Comparison of ENCODE assay signal across 27 cellular contexts in genomic region chr2:98586466-98587140, GRCh38. TPM values are rescaled to one million over a fixed set of nuclear protein-coding genes. Genes with fewer than 3 reads are reported as not detected.
DNase-seq lines count a peak whose midpoint lies in the region; ATAC-seq, FAIRE-seq and TF ChIP-seq lines count a peak whose summit lies in the region.
"Had no signal": no experiment of that assay in that cellular context is flagged by ENCODE, and none has a peak within 500 bp of the region (broad histone marks: within the 10 kb centered on the region; RNA-seq: fewer than 3 reads in every experiment).

No MANE protein-coding gene starts in this region.

- H3K9me2 ChIP-seq in GM23338 (ENCODE audit: insufficient read depth): no peaks in the 10 kb centered on the region

- no peaks in the 10 kb centered on the region for H3F3A ChIP-seq in GM23338 (replicated peaks; ENCODE audit: low read depth)

- H3K9ac ChIP-seq in endodermal cell (ENCODE audit: extremely low read depth, low read length, poor library complexity, severe bottlenecking): no peak overlapping the region

- no peak for DNase-seq in activated T-cell treated with anti-CD3 and anti-CD28 coated beads, Interleukin-2, amount 50 U/mL, for 24 hours
- no peak for DNase-seq in activated T-cell treated with anti-CD3 and anti-CD28 coated beads, Interleukin-2, amount 50 U/mL, for 72 hours
- DNase-seq in GM23338 (ENCODE audit: low spot score) (peak; percentile 24), endodermal cell (peak; percentile 40), GM19239 (ENCODE audit: insufficient read length, low spot score) (no peak)
- peak; percentile 14 for DNase-seq in stimulated activated CD8-positive, alpha-beta memory T cell treated with anti-CD3 and anti-CD28 coated beads, Interleukin-4, amount 100 ng/mL, for 48 hours
- DNase-seq: activated B cell treated with CpG ODN at 0.5 μM for 24 hours; activated CD4-positive, alpha-beta T cell treated with anti-CD3 and anti-CD28 coated beads, Interleukin-2, amount 50 U/mL, for 4 hours; activated naive CD8-positive, alpha-beta T cell treated with anti-CD3 and anti-CD28 coated beads, Interleukin-2, amount 10 ng/mL, durations not matched to agents 7 days and 5 days; activated T-cell treated with anti-CD3 and anti-CD28 coated beads, Interleukin-2, amount 50 U/mL, for 4 hours; gastrocnemius medialis; left colon; mesenchymal stem cell; NCI-H1105; NCI-H2081; NCI-H446 treated with DMSO at 0.1 percent for 48 hours; RPMI8226; sigmoid colon; stimulated activated naive CD4-positive, alpha-beta T cell treated with Interleukin-2 at 50 U/mL for 16 hours; T-helper 1 cell; tibial artery had no signal

- 97 to 100% methylated on average over 2 to 6 of the region's 6 CpGs for WGBS in endodermal cell (ENCODE audit: insufficient coverage in 1 of 2, insufficient read length in 1 of 2), 2 experiments

- no peaks in the 10 kb centered on the region for H3K27me3 Mint-ChIP-seq in activated T-cell treated with anti-CD3 and anti-CD28 coated beads, Interleukin-2, amount 50 U/mL, for 24 hours
- H3K27me3 Mint-ChIP-seq in activated T-cell treated with anti-CD3 and anti-CD28 coated beads, Interleukin-2, amount 50 U/mL, for 72 hours (ENCODE audit: low read depth): no peaks in the 10 kb centered on the region
- H3K27me3 Mint-ChIP-seq in GM23338 (ENCODE audit: insufficient read depth, low read depth, poor library complexity): no peaks in the 10 kb centered on the region
- no peaks in the 10 kb centered on the region for H3K27me3 Mint-ChIP-seq in endodermal cell (ENCODE audit: insufficient read depth)
- H3K27me3 Mint-ChIP-seq: activated B cell treated with CpG ODN at 0.5 μM for 24 hours; activated naive CD8-positive, alpha-beta T cell treated with anti-CD3 and anti-CD28 coated beads, Interleukin-2, amount 10 ng/mL, durations not matched to agents 7 days and 5 days; B cell had no signal

- H3K36me3 ChIP-seq in GM23338 (ENCODE audit: insufficient read depth) (0 out of 2 replicates have a peak, but pooled peaks cover 4% of the 10 kb centered on the region), endodermal cell (ENCODE audit: control insufficient read depth, insufficient read depth, low read length) (peaks cover 98% of the 10 kb centered on the region)
- H3K36me3 ChIP-seq: prostate gland had no signal

- no peaks in the 10 kb centered on the region for H4K20me1 ChIP-seq in GM23338 (replicated peaks; ENCODE audit: insufficient read depth)

- ATAC-seq in activated T-cell treated with anti-CD3 and anti-CD28 coated beads, Interleukin-2, amount 50 U/mL, for 72 hours (replicated peaks in 1 of 2): no peak
- ATAC-seq in GM23338 (no peak), HG03565 (IDR thresholded peaks at IDR 0.05; ENCODE audit: unreplicated experiment) (no peak)
- ATAC-seq: activated T-cell treated with anti-CD3 and anti-CD28 coated beads, Interleukin-2, amount 50 U/mL, for 4 hours; gastrocnemius medialis; left colon had no signal

- peaks cover 89% of the 10 kb centered on the region for H3K36me3 Mint-ChIP-seq in activated T-cell treated with anti-CD3 and anti-CD28 coated beads, Interleukin-2, amount 50 U/mL, for 24 hours (ENCODE audit: low read depth)
- H3K36me3 Mint-ChIP-seq in activated T-cell treated with anti-CD3 and anti-CD28 coated beads, Interleukin-2, amount 50 U/mL, for 72 hours (ENCODE audit: insufficient read depth in 2 of 2): peaks cover 0 to 12% of the 10 kb centered on the region in 2 donors
- H3K36me3 Mint-ChIP-seq in GM23338 (ENCODE audit: low read depth): peaks cover 9% of the 10 kb centered on the region; the same call in 2 of the 3 replicates
- peaks cover 55% of the 10 kb centered on the region for H3K36me3 Mint-ChIP-seq in endodermal cell (ENCODE audit: low read depth)

- H3K4me1 ChIP-seq in GM23338 (ENCODE audit: insufficient read depth): no peaks in the 10 kb centered on the region
- peaks cover 8% of the 10 kb centered on the region for H3K4me1 ChIP-seq in endodermal cell (ENCODE audit: control insufficient read depth, insufficient read depth, low read length)
- H3K4me1 ChIP-seq: gastrocnemius medialis, prostate gland, sigmoid colon, tibial artery had no signal

- H3K4me3 ChIP-seq in GM23338 (no peak overlapping the region), endodermal cell (ENCODE audit: low read length) (no peak overlapping the region)
- H3K4me3 ChIP-seq: gastrocnemius medialis, prostate gland, sigmoid colon, tibial artery had no signal

- no peak for FAIRE-seq in GM19239 (lab: Jason Lieb, UNC)
- FAIRE-seq: astrocyte, endometrium, H54 had no signal

- no peak overlapping the region for H3K4me2 ChIP-seq in GM23338

- no peak overlapping the region for H3K27ac ChIP-seq in GM23338 (ENCODE audit: low read depth)
- no peak overlapping the region for H3K27ac ChIP-seq in endodermal cell (ENCODE audit: low read depth, low read length)
- H3K27ac ChIP-seq: gastrocnemius medialis, prostate gland, sigmoid colon, tibial artery had no signal

- H3K4me1 Mint-ChIP-seq in activated T-cell treated with anti-CD3 and anti-CD28 coated beads, Interleukin-2, amount 50 U/mL, for 24 hours (ENCODE audit: low read depth): peaks cover 8% of the 10 kb centered on the region
- peaks cover 4% of the 10 kb centered on the region for H3K4me1 Mint-ChIP-seq in activated T-cell treated with anti-CD3 and anti-CD28 coated beads, Interleukin-2, amount 50 U/mL, for 72 hours (ENCODE audit: low read depth)
- H3K4me1 Mint-ChIP-seq in GM23338 (no peaks in the 10 kb centered on the region), endodermal cell (peaks cover 17% of the 10 kb centered on the region)
- H3K4me1 Mint-ChIP-seq: activated B cell treated with CpG ODN at 0.5 μM for 24 hours, B cell had no signal

- peak in 1 of 2 experiments; percentile 17; a peak in 1 of 4 replicates for TF ChIP-seq CTCF in GM23338 (conservative IDR thresholded peaks at IDR 0.05; ENCODE audit: low read depth in 2 of 2)
- no peak for TF ChIP-seq CTCF in endodermal cell (conservative IDR thresholded peaks at IDR 0.05)

- H3K27me3 ChIP-seq in GM23338 (ENCODE audit: insufficient read depth) (no peaks in the 10 kb centered on the region), endodermal cell (ENCODE audit: control insufficient read depth, insufficient read depth, low read length, poor library complexity, severe bottlenecking) (no peaks in the 10 kb centered on the region)
- H3K27me3 ChIP-seq: gastrocnemius medialis, sigmoid colon, tibial artery had no signal

- no peak overlapping the region for H2AFZ ChIP-seq in GM23338

- H3K4me3 Mint-ChIP-seq in activated T-cell treated with anti-CD3 and anti-CD28 coated beads, Interleukin-2, amount 50 U/mL, for 24 hours: no peak overlapping the region
- H3K4me3 Mint-ChIP-seq in activated T-cell treated with anti-CD3 and anti-CD28 coated beads, Interleukin-2, amount 50 U/mL, for 72 hours: no peak overlapping the region
- H3K4me3 Mint-ChIP-seq in GM23338 (no peak overlapping the region), endodermal cell (no peak overlapping the region)
- H3K4me3 Mint-ChIP-seq: activated B cell treated with CpG ODN at 0.5 μM for 24 hours; activated naive CD8-positive, alpha-beta T cell treated with anti-CD3 and anti-CD28 coated beads, Interleukin-2, amount 10 ng/mL, durations not matched to agents 7 days and 5 days; activated T-cell treated with anti-CD3 and anti-CD28 coated beads, Interleukin-2, amount 50 U/mL, for 4 hours; B cell had no signal

- no peaks in the 10 kb centered on the region for H3K9me3 Mint-ChIP-seq in activated T-cell treated with anti-CD3 and anti-CD28 coated beads, Interleukin-2, amount 50 U/mL, for 24 hours
- no peaks in the 10 kb centered on the region for H3K9me3 Mint-ChIP-seq in activated T-cell treated with anti-CD3 and anti-CD28 coated beads, Interleukin-2, amount 50 U/mL, for 72 hours
- no peaks in the 10 kb centered on the region for H3K9me3 Mint-ChIP-seq in GM23338
- H3K9me3 Mint-ChIP-seq in endodermal cell: no peaks in the 10 kb centered on the region
- H3K9me3 Mint-ChIP-seq: activated B cell treated with CpG ODN at 0.5 μM for 24 hours; activated naive CD8-positive, alpha-beta T cell treated with anti-CD3 and anti-CD28 coated beads, Interleukin-2, amount 10 ng/mL, durations not matched to agents 7 days and 5 days; activated T-cell treated with anti-CD3 and anti-CD28 coated beads, Interleukin-2, amount 50 U/mL, for 4 hours had no signal

- H3K27ac Mint-ChIP-seq in activated T-cell treated with anti-CD3 and anti-CD28 coated beads, Interleukin-2, amount 50 U/mL, for 24 hours: peak overlapping the region; percentile 12
- H3K27ac Mint-ChIP-seq in activated T-cell treated with anti-CD3 and anti-CD28 coated beads, Interleukin-2, amount 50 U/mL, for 72 hours: no peak overlapping the region
- H3K27ac Mint-ChIP-seq in GM23338 (no peak overlapping the region), endodermal cell (no peak overlapping the region)
- H3K27ac Mint-ChIP-seq: activated B cell treated with CpG ODN at 0.5 μM for 24 hours; activated naive CD8-positive, alpha-beta T cell treated with anti-CD3 and anti-CD28 coated beads, Interleukin-2, amount 10 ng/mL, durations not matched to agents 7 days and 5 days; B cell had no signal

- no peaks in the 10 kb centered on the region for H3K79me2 ChIP-seq in GM23338 (replicated peaks; ENCODE audit: insufficient read depth)

- no peaks in the 10 kb centered on the region for H3K9me3 ChIP-seq in endodermal cell (ENCODE audit: control insufficient read depth, low read length)
- H3K9me3 ChIP-seq: gastrocnemius medialis, prostate gland, sigmoid colon, tibial artery had no signal

TF ChIP-seq in GM23338, 12 proteins besides CTCF, POLR2A, EP300 and RAD21 (continues in another document):
- no peak for TF ChIP-seq ZNF331 (CRISPR knock-in tag; IDR thresholded peaks at IDR 0.05; ENCODE audit: low read depth)

RNA-seq across cellular contexts. Expression of gene COA5, which starts 21.7 kb away (rescaled TPM):
- total RNA-seq in activated T-cell treated with anti-CD3 and anti-CD28 coated beads, Interleukin-2, amount 50 U/mL, for 72 hours: 10 to 100 TPM; 29.4 to 32.2 TPM
- total RNA-seq in GM23338 (2014; rRNA removed; shearing (Covaris generic)): 33.3 and 34.8 TPM in 2 replicates
- polyA plus RNA-seq in GM23338 (2016; fragmentation: Nextera tagmentation; extraction: Ambion mirVana): 113 and 115 TPM in 2 replicates
- total RNA-seq in endodermal cell: 10 to 100 TPM; 34.1 to 44.9 TPM
- 44.4 TPM for polyA plus RNA-seq in endodermal cell (2013, experiment 1 of 2)
- 38.3 TPM for polyA plus RNA-seq in endodermal cell (2013, experiment 2 of 2)

RNA-seq across cellular contexts. Expression of gene UNC50, which starts 21.8 kb away (rescaled TPM):
- 10 to 100 TPM; 35.2 to 40.6 TPM for total RNA-seq in activated T-cell treated with anti-CD3 and anti-CD28 coated beads, Interleukin-2, amount 50 U/mL, for 72 hours
- 38.7 and 44.4 TPM in 2 replicates for total RNA-seq in GM23338 (2014; rRNA removed; shearing (Covaris generic))
- polyA plus RNA-seq in GM23338 (2016; fragmentation: Nextera tagmentation; extraction: Ambion mirVana): 49.4 and 49.8 TPM in 2 replicates
- total RNA-seq in endodermal cell: 10 to 100 TPM; 81.2 to 82.8 TPM
- polyA plus RNA-seq in endodermal cell (2013, experiment 1 of 2): 71.0 TPM
- polyA plus RNA-seq in endodermal cell (2013, experiment 2 of 2): 77.5 TPM

Comparison
In these comparisons a context has a peak if more than half of its experiments do, and no peak if none do; other contexts are left out.
1. DNase-seq: peak in GM23338 (single experiment), endodermal cell (single experiment) and stimulated activated CD8-positive, alpha-beta memory T cell treated with anti-CD3 and anti-CD28 coated beads, Interleukin-4, amount 100 ng/mL, for 48 hours (single experiment); none in activated T-cell treated with anti-CD3 and anti-CD28 coated beads, Interleukin-2, amount 50 U/mL, for 24 hours (single experiment), activated T-cell treated with anti-CD3 and anti-CD28 coated beads, Interleukin-2, amount 50 U/mL, for 72 hours (0 of 2) and GM19239 (single experiment).